Comparison of ENCODE assay signal across 26 cellular contexts in the genomic region with DNA sequence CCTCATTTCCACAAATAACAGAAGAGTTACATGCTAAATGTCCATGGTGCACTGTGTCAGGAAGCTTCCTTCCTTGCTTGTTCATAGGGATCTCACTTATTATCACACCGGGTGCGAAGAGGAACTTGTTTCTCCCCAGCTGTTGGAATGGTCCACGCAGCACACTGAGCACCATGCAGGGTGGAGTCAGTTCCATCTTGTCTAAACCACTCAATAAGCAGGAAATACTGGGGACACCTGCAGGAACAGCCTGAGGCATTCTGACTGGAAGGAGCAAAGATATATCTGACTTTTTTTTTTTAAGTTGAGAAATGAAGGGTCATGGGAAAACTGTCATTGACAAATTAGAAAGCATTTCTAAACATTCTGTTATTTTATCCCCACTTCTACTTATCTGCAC.
"Had no signal": no experiment of that assay in that cellular context is flagged by ENCODE, and none has a peak within 500 bp of the region (broad histone marks: within the 10 kb centered on the region; RNA-seq: fewer than 3 reads in every experiment).

No MANE protein-coding gene starts in this region.

- H3K27ac ChIP-seq: left ventricle myocardium inferior, ovary, prostate gland, stomach, suprapubic skin, tibial artery had no signal

- H3K4me1 ChIP-seq: prostate gland, suprapubic skin had no signal

- H3K36me3 Mint-ChIP-seq: activated naive CD8-positive, alpha-beta T cell; naive B cell; stimulated activated naive B cell treated with anti-CD40 and anti-IgM and Interleukin-4, amounts not matched to agents 10 μg/mL and 1 μg/mL and 100 μg/mL, for 72 hours had no signal

- H3K4me3 ChIP-seq: left ventricle myocardium inferior, lung, ovary, prostate gland, stomach, suprapubic skin, tibial artery had no signal

- H3K4me3 Mint-ChIP-seq: activated naive CD8-positive, alpha-beta T cell; central memory CD8-positive, alpha-beta T cell; stimulated activated naive B cell treated with anti-CD40 and anti-IgM and Interleukin-4, amounts not matched to agents 10 μg/mL and 1 μg/mL and 100 μg/mL, for 72 hours had no signal

- H3K36me3 ChIP-seq: left ventricle myocardium inferior, ovary, prostate gland, stomach, suprapubic skin, tibial artery had no signal

- H3K9me3 ChIP-seq: ovary, prostate gland, suprapubic skin, tibial artery had no signal

- H3K4me1 Mint-ChIP-seq: central memory CD8-positive, alpha-beta T cell; naive B cell; stimulated activated naive B cell treated with anti-CD40 and anti-IgM and Interleukin-4, amounts not matched to agents 10 μg/mL and 1 μg/mL and 100 μg/mL, for 72 hours had no signal

- H3K27me3 Mint-ChIP-seq: central memory CD8-positive, alpha-beta T cell; stimulated activated naive B cell treated with anti-CD40 and anti-IgM and Interleukin-4, amounts not matched to agents 10 μg/mL and 1 μg/mL and 100 μg/mL, for 72 hours had no signal

- FAIRE-seq: bronchial epithelial cell, colon, endometrium, frontal cortex had no signal

- DNase-seq: activated CD4-positive, alpha-beta T cell treated with anti-CD3 and anti-CD28 coated beads for 4 hours; activated CD4-positive, alpha-beta T cell treated with anti-CD3 and anti-CD28 coated beads, Interleukin-2, amount 50 U/mL, for 48 hours; activated CD8-positive, alpha-beta memory T cell treated with anti-CD3 and anti-CD28 coated beads for 24 hours; activated effector memory CD4-positive, alpha-beta T cell treated with Interleukin-2 at 50 U/mL for 16 hours; activated naive CD4-positive, alpha-beta T cell treated with Interleukin-2 at 50 U/mL for 16 hours; anterior cingulate cortex; dermis blood vessel endothelial cell; effector CD4-positive, alpha-beta T cell; islet precursor cell; left ventricle myocardium inferior; naive B cell; ovary; stimulated activated CD4-positive, alpha-beta T cell treated with anti-CD3 and anti-CD28 coated beads, Interleukin-15, amount 100 ng/mL, for 24 hours; stimulated activated CD4-positive, alpha-beta T cell treated with anti-CD3 and anti-CD28 coated beads, Interleukin-2, amount 100 ng/mL, for 24 hours; stimulated activated naive B cell treated with anti-CD40 and anti-IgM and Interleukin-4, amounts not matched to agents 10 μg/mL and 1 μg/mL and 100 μg/mL, for 72 hours; stomach; tibial artery had no signal

- H3K9me3 Mint-ChIP-seq: central memory CD8-positive, alpha-beta T cell had no signal

- H3K27me3 ChIP-seq: ovary, stomach, suprapubic skin, tibial artery had no signal

- H3K27ac Mint-ChIP-seq: activated naive CD8-positive, alpha-beta T cell; naive B cell; stimulated activated naive B cell treated with anti-CD40 and anti-IgM and Interleukin-4, amounts not matched to agents 10 μg/mL and 1 μg/mL and 100 μg/mL, for 72 hours had no signal
